ENCODE assay signal across 1 cellular context in genomic region chr17:17406225-17406624, GRCh38.
A peak's percentile ranks its signal among the peaks of the same experiment; 100 is the strongest.
TF ChIP-seq lines count a peak whose summit lies in the region.

No MANE protein-coding gene starts in this region.

TF ChIP-seq in HepG2, 621 proteins besides CTCF, POLR2A, EP300 and RAD21 (continued from another document and continues in another):
- TF ChIP-seq ZNF580 (CRISPR knock-in tag; IDR thresholded peaks at IDR 0.05; ENCODE audit: borderline replicate concordance, low read depth) (0 out of 2 replicates have a peak, but pooled peaks have one; percentile 58), CREB1 (IDR thresholded peaks at IDR 0.05) (peak; percentile 69; the same call in 1 of the 2 replicates), CREB1 (CRISPR knock-in tag; IDR thresholded peaks at IDR 0.05) (no peak), TFAP4 (IDR thresholded peaks at IDR 0.05; ENCODE audit: borderline replicate concordance, low read depth) (peak; percentile 34; the same call in 1 of the 2 replicates), ERF (CRISPR knock-in tag; IDR thresholded peaks at IDR 0.05) (peak; percentile 58; the same call in 1 of the 2 replicates), HOMEZ (CRISPR knock-in tag; IDR thresholded peaks at IDR 0.05; ENCODE audit: low read depth) (peak; percentile 46; the same call in 1 of the 2 replicates), HNRNPLL (IDR thresholded peaks at IDR 0.05; ENCODE audit: low read depth, low read length, poor library complexity, severe bottlenecking) (no peak), ZNF543 (CRISPR knock-in tag; IDR thresholded peaks at IDR 0.05) (0 out of 2 replicates have a peak, but pooled peaks have one; percentile 18), GLI4 (CRISPR knock-in tag; IDR thresholded peaks at IDR 0.05; ENCODE audit: borderline replicate concordance) (no peak), ZNF782 (CRISPR knock-in tag; IDR thresholded peaks at IDR 0.05; ENCODE audit: borderline replicate concordance) (0 out of 2 replicates have a peak, but pooled peaks have one; percentile 21), TARDBP (CRISPR knock-in tag; IDR thresholded peaks at IDR 0.05) (peak; percentile 65; the same call in 1 of the 2 replicates), NFYB (CRISPR knock-in tag; IDR thresholded peaks at IDR 0.05) (peak; percentile 33; the same call in 1 of the 2 replicates), ZNF704 (CRISPR knock-in tag; IDR thresholded peaks at IDR 0.05; ENCODE audit: borderline replicate concordance) (no peak), DRAP1 (CRISPR knock-in tag; IDR thresholded peaks at IDR 0.05) (peak; percentile 35; the same call in 1 of the 2 replicates), GABPB1 (CRISPR knock-in tag; IDR thresholded peaks at IDR 0.05) (peak; percentile 36), ZBTB21 (CRISPR knock-in tag; IDR thresholded peaks at IDR 0.05) (peak; percentile 43), HNF4G (IDR thresholded peaks at IDR 0.05; ENCODE audit: borderline replicate concordance, low read depth, low read length) (no peak), HNF4G (CRISPR knock-in tag; IDR thresholded peaks at IDR 0.05; ENCODE audit: borderline replicate concordance, low read depth) (peak; percentile 51; the same call in 1 of the 2 replicates), HDAC2 (CRISPR knock-in tag; IDR thresholded peaks at IDR 0.05) (peak; percentile 67; the same call in 1 of the 2 replicates), MEIS1 (CRISPR knock-in tag; IDR thresholded peaks at IDR 0.05; ENCODE audit: borderline replicate concordance) (peak; percentile 36; the same call in 1 of the 2 replicates), SOX13 (IDR thresholded peaks at IDR 0.05) (no peak), SOX13 (CRISPR knock-in tag; conservative IDR thresholded peaks at IDR 0.05 in 1 of 2, IDR thresholded peaks at IDR 0.05 in 1 of 2) (peak in 1 of 2 experiments; percentile 18; a peak in 1 of 4 replicates), POGZ (CRISPR knock-in tag; IDR thresholded peaks at IDR 0.05) (peak; percentile 46), ZNF614 (CRISPR knock-in tag; IDR thresholded peaks at IDR 0.05; ENCODE audit: borderline replicate concordance) (peak; percentile 40; the same call in 1 of the 2 replicates), SMARCE1 (IDR thresholded peaks at IDR 0.05; ENCODE audit: borderline replicate concordance) (no peak), ZNF331 (CRISPR knock-in tag; IDR thresholded peaks at IDR 0.05) (no peak; the same call in 1 of the 2 replicates), DNMT3B (CRISPR knock-in tag; conservative IDR thresholded peaks at IDR 0.05) (no peak), ZNF501 (CRISPR knock-in tag; IDR thresholded peaks at IDR 0.05) (peak; percentile 15; the same call in 1 of the 2 replicates), FOXA3 (CRISPR knock-in tag; IDR thresholded peaks at IDR 0.05) (peak; percentile 50), ELF3 (CRISPR knock-in tag; IDR thresholded peaks at IDR 0.05) (no peak), STAG1 (CRISPR knock-in tag; IDR thresholded peaks at IDR 0.05) (peak; percentile 51), MTA1 (CRISPR knock-in tag; IDR thresholded peaks at IDR 0.05; ENCODE audit: borderline replicate concordance) (peak; percentile 49; the same call in 1 of the 2 replicates), NRL (CRISPR knock-in tag; IDR thresholded peaks at IDR 0.05; ENCODE audit: borderline replicate concordance) (no peak), NR2F6 (IDR thresholded peaks at IDR 0.05) (peak; percentile 83), NR2F6 (CRISPR knock-in tag; IDR thresholded peaks at IDR 0.05) (peak; percentile 93), ARID5B (CRISPR knock-in tag; IDR thresholded peaks at IDR 0.05) (peak; percentile 67), MAX (IDR thresholded peaks at IDR 0.05) (0 out of 2 replicates have a peak, but pooled peaks have one; percentile 29), PAXIP1 (CRISPR knock-in tag; conservative IDR thresholded peaks at IDR 0.05) (peak; percentile 61), MTA3 (CRISPR knock-in tag; IDR thresholded peaks at IDR 0.05) (no peak), MXD3 (CRISPR knock-in tag; IDR thresholded peaks at IDR 0.05) (no peak), BHLHE40 (IDR thresholded peaks at IDR 0.05; ENCODE audit: low read length) (0 out of 2 replicates have a peak, but pooled peaks have one; percentile 14), ZNF629 (CRISPR knock-in tag; conservative IDR thresholded peaks at IDR 0.05) (0 out of 2 replicates have a peak, but pooled peaks have one; percentile 7), ZNF547 (CRISPR knock-in tag; IDR thresholded peaks at IDR 0.05) (no peak), SMARCC2 (IDR thresholded peaks at IDR 0.05) (no peak), PRMT3 (CRISPR knock-in tag; IDR thresholded peaks at IDR 0.05; ENCODE audit: borderline replicate concordance, low read depth) (no peak), ZNF616 (CRISPR knock-in tag; IDR thresholded peaks at IDR 0.05; ENCODE audit: low read depth) (no peak), ZNF292 (CRISPR knock-in tag; IDR thresholded peaks at IDR 0.05; ENCODE audit: borderline replicate concordance, low read depth) (peak; percentile 85; the same call in 1 of the 2 replicates), RARG (CRISPR knock-in tag; IDR thresholded peaks at IDR 0.05; ENCODE audit: low read depth) (no peak), RARA (CRISPR knock-in tag; IDR thresholded peaks at IDR 0.05) (peak; percentile 70), ZBTB38 (CRISPR knock-in tag; IDR thresholded peaks at IDR 0.05) (0 out of 2 replicates have a peak, but pooled peaks have one; percentile 33), ATF3 (CRISPR knock-in tag; IDR thresholded peaks at IDR 0.05) (peak; percentile 76; the same call in 1 of the 2 replicates), DMAP1 (CRISPR knock-in tag; IDR thresholded peaks at IDR 0.05) (0 out of 2 replicates have a peak, but pooled peaks have one; percentile 36), THAP7 (CRISPR knock-in tag; IDR thresholded peaks at IDR 0.05) (no peak), MED1 (CRISPR knock-in tag; IDR thresholded peaks at IDR 0.05) (peak; percentile 48; the same call in 1 of the 2 replicates), ELF1 (CRISPR knock-in tag; IDR thresholded peaks at IDR 0.05) (0 out of 2 replicates have a peak, but pooled peaks have one; percentile 16), NFIC (IDR thresholded peaks at IDR 0.05; ENCODE audit: low read length) (no peak), ZMYM2 (CRISPR knock-in tag; IDR thresholded peaks at IDR 0.05) (no peak), SMAD3 (CRISPR knock-in tag; IDR thresholded peaks at IDR 0.05) (0 out of 2 replicates have a peak, but pooled peaks have one; percentile 30), NAIF1 (CRISPR knock-in tag; IDR thresholded peaks at IDR 0.05; ENCODE audit: borderline replicate concordance) (no peak), SNAPC2 (CRISPR knock-in tag; IDR thresholded peaks at IDR 0.05) (no peak)
